Comparison of ENCODE assay signal across 14 cellular contexts in genomic region chr6:92687278-92687677, GRCh38.
"Had no signal": no experiment of that assay in that cellular context is flagged by ENCODE, and none has a peak within 500 bp of the region (broad histone marks: within the 10 kb centered on the region; RNA-seq: fewer than 3 reads in every experiment).

No MANE protein-coding gene starts in this region.

- DNase-seq: activated CD4-positive, alpha-beta T cell treated with anti-CD3 and anti-CD28 coated beads, Interleukin-2, amount 50 U/mL, for 1 hour; activated CD4-positive, CD25-positive, alpha-beta regulatory T cell; amygdala; effector memory CD8-positive, alpha-beta T cell; gastrocnemius medialis; heart right ventricle; mammary epithelial cell; naive thymus-derived CD4-positive, alpha-beta T cell; stimulated activated CD4-positive, alpha-beta T cell treated with anti-CD3 and anti-CD28 coated beads, Interleukin-15, amount 100 ng/mL, for 24 hours; stimulated activated CD4-positive, alpha-beta T cell treated with anti-CD3 and anti-CD28 coated beads, Interleukin-4, amount 100 ng/mL, for 24 hours had no signal

- H2AFZ ChIP-seq: parathyroid adenoma had no signal

- FAIRE-seq: islet of Langerhans had no signal

- H3K4me1 ChIP-seq: gastrocnemius medialis, parathyroid adenoma had no signal

- ATAC-seq: effector memory CD8-positive, alpha-beta T cell; gastrocnemius medialis; heart right ventricle; left lobe of liver; naive thymus-derived CD4-positive, alpha-beta T cell had no signal

- H3K36me3 ChIP-seq: gastrocnemius medialis, heart right ventricle had no signal

- H3K9me3 ChIP-seq: gastrocnemius medialis, heart right ventricle had no signal

- H3K9ac ChIP-seq: parathyroid adenoma had no signal

- H3K4me3 ChIP-seq: gastrocnemius medialis, heart right ventricle had no signal

- H3K27ac ChIP-seq: epithelial cell of prostate, gastrocnemius medialis, parathyroid adenoma had no signal

- H3K27me3 ChIP-seq: gastrocnemius medialis, heart right ventricle had no signal

- H3K79me2 ChIP-seq: parathyroid adenoma had no signal
